Comparison of ENCODE assay signal across 7 cellular contexts in genomic region chr11:14148653-14149273, GRCh38.
DNase-seq lines count a peak whose midpoint lies in the region; ATAC-seq and TF ChIP-seq lines count a peak whose summit lies in the region.

No MANE protein-coding gene starts in this region.

- no peak overlapping the region for H3K4me3 ChIP-seq in neuronal stem cell (ENCODE audit: low read length in 2 of 2)

- peak; percentile 49 for TF ChIP-seq CTCF in RWPE1 (conservative IDR thresholded peaks at IDR 0.05; ENCODE audit: low read depth)

- H3K23ac ChIP-seq in neuronal stem cell (ENCODE audit: low read depth, low read length, poor library complexity) = no peak overlapping the region

- no peaks in the 10 kb centered on the region for H3K79me1 ChIP-seq in neuronal stem cell (ENCODE audit: low read depth, low read length)

- no peak overlapping the region for H2AFZ ChIP-seq in neuronal stem cell (ENCODE audit: low read length)

- H3K14ac ChIP-seq in neuronal stem cell (ENCODE audit: low read length) = no peak overlapping the region

- in situ Hi-C loops in G401 (cut with HindIII; ENCODE audit: low sequenced_read_pairs) = no loop called here

- no peak overlapping the region for H4K8ac ChIP-seq in neuronal stem cell (ENCODE audit: low read depth, low read length)

- no peak overlapping the region for H3K27ac ChIP-seq in RWPE1
- no peak overlapping the region for H3K27ac ChIP-seq in neuronal stem cell (replicated peaks; ENCODE audit: low read length)

- no peak overlapping the region for H3K4me2 ChIP-seq in neuronal stem cell (ENCODE audit: insufficient read depth, low read length, poor library complexity, severe bottlenecking)

- ATAC-seq in HG02678 (IDR thresholded peaks at IDR 0.05; ENCODE audit: unreplicated experiment) = peak; percentile 54
- no peak for ATAC-seq in GM21423 (IDR thresholded peaks at IDR 0.05; ENCODE audit: unreplicated experiment)

- no peaks in the 10 kb centered on the region for H3K27me3 ChIP-seq in neuronal stem cell (ENCODE audit: control insufficient read depth in 3 of 3, insufficient read depth in 3 of 3, low read depth in 1 of 3, low read length in 3 of 3)

- DNase-seq in G401 (ENCODE audit: low spot score) (peak; percentile 70), RWPE1 (ENCODE audit: low spot score) (peak; percentile 23), fibroblast of gingiva (ENCODE audit: low read depth) (peak; percentile 48), pons (ENCODE audit: low spot score) (peak; percentile 47), neuronal stem cell (ENCODE audit: low spot score) (no peak)

- H3K9me3 ChIP-seq in neuronal stem cell (replicated peaks in 1 of 2; ENCODE audit: control insufficient read depth in 2 of 2, insufficient read depth in 1 of 2, low read depth in 1 of 2, low read length in 2 of 2) = no peaks in the 10 kb centered on the region

- POLR2A ChIA-PET in RWPE1 (lab: Yijun Ruan, JAX; ENCODE audit: low non-redundant PET) = no interaction called here

- no peak overlapping the region for H2AK5ac ChIP-seq in neuronal stem cell (ENCODE audit: low read depth, low read length)

- H3K4ac ChIP-seq in neuronal stem cell (ENCODE audit: low read length) = no peak overlapping the region

- H3K18ac ChIP-seq in neuronal stem cell (ENCODE audit: low read length) = no peak overlapping the region

- WGBS in neuronal stem cell (ENCODE audit: extremely low coverage in 2 of 2, insufficient read length in 2 of 2, insufficient replicate concordance in 1 of 2), 2 donors = no CpG with 5 or more reads among the region's 3 CpGs

- H4K91ac ChIP-seq in neuronal stem cell (ENCODE audit: low read depth, low read length, poor library complexity) = no peak overlapping the region

- H2BK12ac ChIP-seq in neuronal stem cell (ENCODE audit: low read length) = no peak overlapping the region

- CTCF ChIA-PET in RWPE1 (lab: Yijun Ruan, JAX) = interaction anchor here (0.5 to 3.0 kb wide), 25 partner anchors 25 to 376 kb away, joined by 3 to 12 read pairs (median 4); no protein-coding TSS in a partner anchor

- no peak overlapping the region for H2BK15ac ChIP-seq in neuronal stem cell (ENCODE audit: low read length)

- no peak overlapping the region for H3K9ac ChIP-seq in neuronal stem cell (ENCODE audit: low read depth, low read length, poor library complexity)

- H3K4me1 ChIP-seq in neuronal stem cell (ENCODE audit: control insufficient read depth in 2 of 2, insufficient read depth in 1 of 2, low read depth in 1 of 2, low read length in 2 of 2) = no peaks in the 10 kb centered on the region

- H2BK120ac ChIP-seq in neuronal stem cell (ENCODE audit: low read depth, low read length) = no peak overlapping the region

- no peaks in the 10 kb centered on the region for H3K36me3 ChIP-seq in neuronal stem cell (replicated peaks in 1 of 2; ENCODE audit: control insufficient read depth in 2 of 2, insufficient read depth in 2 of 2, low read length in 2 of 2)

- H2BK5ac ChIP-seq in neuronal stem cell (ENCODE audit: low read length) = no peak overlapping the region
